In the genomic region with DNA sequence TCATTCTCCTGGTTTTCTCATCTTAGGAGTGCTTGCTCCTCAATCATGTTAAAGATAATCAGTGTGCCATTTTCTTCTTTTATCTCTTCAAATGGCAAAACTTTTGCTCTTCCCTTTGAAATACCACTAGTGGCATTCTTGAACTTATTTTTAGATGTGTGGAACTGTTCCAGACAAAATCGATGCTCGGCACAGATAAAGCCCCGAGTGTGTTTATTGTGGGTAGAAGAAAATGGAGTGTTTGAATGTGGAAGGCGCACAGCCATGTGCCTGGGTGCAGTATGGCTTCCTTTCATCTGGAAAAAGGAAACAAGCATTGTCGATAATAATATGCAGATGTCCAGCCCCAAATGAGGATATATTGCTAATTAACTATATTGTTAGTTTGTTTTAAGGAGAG, we compare ENCODE assay signal across 19 cellular contexts.
"Had no signal": no experiment of that assay in that cellular context is flagged by ENCODE, and none has a peak within 500 bp of the region (broad histone marks: within the 10 kb centered on the region; RNA-seq: fewer than 3 reads in every experiment).

No MANE protein-coding gene starts in this region.

- H3K4me1 ChIP-seq: ascending aorta, Peyer's patch had no signal

- H3K9me3 Mint-ChIP-seq: activated naive CD4-positive, alpha-beta T cell treated with anti-CD3 and anti-CD28 coated beads, Interleukin-2, amount 50 U/mL, for 72 hours; activated naive CD8-positive, alpha-beta T cell treated with anti-CD3 and anti-CD28 coated beads, Interleukin-2, amount 50 U/mL, for 24 hours had no signal

- DNase-seq: activated CD4-positive, alpha-beta T cell treated with anti-CD3 and anti-CD28 coated beads for 48 hours; activated CD4-positive, alpha-beta T cell treated with anti-CD3 and anti-CD28 coated beads, Interleukin-2, amount 50 U/mL, for 4 hours; activated CD4-positive, CD25-positive, alpha-beta regulatory T cell treated with anti-CD3 and anti-CD28 coated beads, Interleukin-2, amount 50 U/mL, for 72 hours; activated CD8-positive, alpha-beta memory T cell treated with anti-CD3 and anti-CD28 coated beads, Interleukin-2, amount 50 U/mL, for 48 hours; activated CD8-positive, alpha-beta T cell treated with anti-CD3 and anti-CD28 coated beads, Interleukin-2, amount 10 ng/mL, durations not matched to agents 7 days and 5 days; activated naive CD8-positive, alpha-beta T cell treated with anti-CD3 and anti-CD28 coated beads, Interleukin-2, amount 50 U/mL, for 24 hours; activated T-cell treated with anti-CD3 and anti-CD28 coated beads, Interleukin-2, amount 50 U/mL, for 1 hour; amniotic stem cell; body of pancreas; MM.1S; NCI-H1436; NCI-H1694 treated with DMSO at 0.1 percent for 48 hours; NCI-H2029 treated with DMSO at 0.1 percent for 48 hours; Peyer's patch; T-helper 17 cell; T-helper 9 cell had no signal

- H3K27ac ChIP-seq: ascending aorta, body of pancreas, Peyer's patch had no signal

- H3K4me1 Mint-ChIP-seq: WTC11 had no signal

- H3K27me3 ChIP-seq: ascending aorta, body of pancreas, Peyer's patch had no signal

- H3K9me3 ChIP-seq: ascending aorta, body of pancreas, Peyer's patch had no signal

- H3K27ac Mint-ChIP-seq: activated CD8-positive, alpha-beta T cell treated with anti-CD3 and anti-CD28 coated beads, Interleukin-2, amount 10 ng/mL, durations not matched to agents 7 days and 5 days; activated naive CD4-positive, alpha-beta T cell treated with anti-CD3 and anti-CD28 coated beads, Interleukin-2, amount 50 U/mL, for 72 hours; activated naive CD8-positive, alpha-beta T cell treated with anti-CD3 and anti-CD28 coated beads, Interleukin-2, amount 50 U/mL, for 24 hours; T-helper 17 cell; WTC11 had no signal

- H3K36me3 Mint-ChIP-seq: activated naive CD4-positive, alpha-beta T cell treated with anti-CD3 and anti-CD28 coated beads, Interleukin-2, amount 50 U/mL, for 72 hours; WTC11 had no signal

- ATAC-seq: activated CD8-positive, alpha-beta T cell treated with anti-CD3 and anti-CD28 coated beads, Interleukin-2, amount 10 ng/mL, durations not matched to agents 7 days and 5 days; activated naive CD4-positive, alpha-beta T cell treated with anti-CD3 and anti-CD28 coated beads, Interleukin-2, amount 50 U/mL, for 72 hours; activated naive CD8-positive, alpha-beta T cell treated with anti-CD3 and anti-CD28 coated beads, Interleukin-2, amount 50 U/mL, for 24 hours; body of pancreas; T-helper 17 cell; WTC11 had no signal

- H3K4me3 Mint-ChIP-seq: activated CD8-positive, alpha-beta T cell treated with anti-CD3 and anti-CD28 coated beads, Interleukin-2, amount 10 ng/mL, durations not matched to agents 7 days and 5 days; activated naive CD8-positive, alpha-beta T cell treated with anti-CD3 and anti-CD28 coated beads, Interleukin-2, amount 50 U/mL, for 24 hours; T-helper 17 cell; WTC11 had no signal

- H3K4me3 ChIP-seq: ascending aorta, body of pancreas, Peyer's patch had no signal

- H3K27me3 Mint-ChIP-seq: activated naive CD8-positive, alpha-beta T cell treated with anti-CD3 and anti-CD28 coated beads, Interleukin-2, amount 50 U/mL, for 24 hours; T-helper 17 cell had no signal

- H3K36me3 ChIP-seq: ascending aorta, Peyer's patch had no signal
